ENCODE assay signal across 8 cellular contexts in genomic region chr7:105656922-105657521, GRCh38.
DNase-seq lines count a peak whose midpoint lies in the region; ATAC-seq and TF ChIP-seq lines count a peak whose summit lies in the region.

No MANE protein-coding gene starts in this region.

- H3K27ac ChIP-seq in effector memory CD4-positive, alpha-beta T cell (ENCODE audit: insufficient read depth, low read length, poor library complexity, severe bottlenecking) = no peak overlapping the region
- no peak overlapping the region for H3K27ac ChIP-seq in prostate gland

- H3K36me3 ChIP-seq in Loucy (ENCODE audit: insufficient read depth, low read length) = peaks cover 3% of the 10 kb centered on the region; the same call in 1 of the 2 replicates
- peaks cover 35% of the 10 kb centered on the region for H3K36me3 ChIP-seq in effector memory CD4-positive, alpha-beta T cell (ENCODE audit: control insufficient read depth, insufficient read depth, low read length)
- no peaks in the 10 kb centered on the region for H3K36me3 ChIP-seq in prostate gland

- H3K27me3 ChIP-seq in Loucy (ENCODE audit: insufficient read depth, low read length, poor library complexity, severe bottlenecking) = no peaks in the 10 kb centered on the region
- H3K27me3 ChIP-seq in effector memory CD4-positive, alpha-beta T cell (replicated peaks; ENCODE audit: control insufficient read depth, insufficient read depth, low read length, poor library complexity, severe bottlenecking) = no peaks in the 10 kb centered on the region
- H3K27me3 ChIP-seq in prostate gland (replicated peaks; ENCODE audit: insufficient read depth) = no peaks in the 10 kb centered on the region

- H3K79me2 ChIP-seq in Loucy (ENCODE audit: insufficient read depth, low read length) = no peaks in the 10 kb centered on the region

- no peak for ATAC-seq in HG03039 (IDR thresholded peaks at IDR 0.05; ENCODE audit: unreplicated experiment)

- no peak for TF ChIP-seq POLR2A in prostate gland (IDR thresholded peaks at IDR 0.05)

- H3K9me2 ChIP-seq in Loucy (replicated peaks; ENCODE audit: low read depth, low read length) = no peaks in the 10 kb centered on the region

- H3F3A ChIP-seq in Loucy (ENCODE audit: low read depth) = no peaks in the 10 kb centered on the region

- no peak overlapping the region for H3K4me3 ChIP-seq in Loucy (ENCODE audit: low read length, poor library complexity, severe bottlenecking)
- no peak overlapping the region for H3K4me3 ChIP-seq in effector memory CD4-positive, alpha-beta T cell (ENCODE audit: insufficient read depth, low read depth, low read length, poor library complexity, severe bottlenecking)
- H3K4me3 ChIP-seq in prostate gland = no peak overlapping the region

- H3K9ac ChIP-seq in Loucy (ENCODE audit: low read depth, low read length, poor library complexity, severe bottlenecking) = no peak overlapping the region

- TF ChIP-seq CTCF in Loucy (conservative IDR thresholded peaks at IDR 0.05; ENCODE audit: low read length) (peak; percentile 88), prostate gland (IDR thresholded peaks at IDR 0.05) (peak; percentile 21 to 51 (median 32))

- DNase-seq in NCI-H1417 (lab: John Stamatoyannopoulos, UW) = peak in 2 of 3 experiments; percentile 35 to 73
- no peak for DNase-seq in NCI-H1417 treated with DMSO at 0.1 percent for 48 hours (lab: John Stamatoyannopoulos, UW)
- DNase-seq in activated CD4-positive, alpha-beta T cell treated with anti-CD3 and anti-CD28 coated beads, Interleukin-2, amount 50 U/mL, for 1 hour = peak; percentile 73
- DNase-seq in effector memory CD4-positive, alpha-beta T cell = peak; percentile 44 to 67 (median 48)
- no peak for DNase-seq in prostate gland (ENCODE audit: low spot score)
- DNase-seq in GF-D8 (lab: John Stamatoyannopoulos, UW) = no peak

- WGBS in prostate gland = 83% methylated on average over 7 of the region's 7 CpGs

- intact Hi-C loops in prostate gland (cut with DNase I) = loop anchor here (10.0 kb wide), 2 partner anchors 98 to 218 kb away; partner anchors contain the start of gene ATXN7L1

- no peak overlapping the region for H3K4me2 ChIP-seq in Loucy (ENCODE audit: low read depth, low read length, poor library complexity, severe bottlenecking)

- H3K4me1 ChIP-seq in Loucy (ENCODE audit: insufficient read depth, low read length, poor library complexity, severe bottlenecking) (no peaks in the 10 kb centered on the region), prostate gland (replicated peaks) (no peaks in the 10 kb centered on the region)
- no peaks in the 10 kb centered on the region for H3K4me1 ChIP-seq in effector memory CD4-positive, alpha-beta T cell (ENCODE audit: control insufficient read depth, insufficient read depth, low read length, poor library complexity, severe bottlenecking)

- H3K9me3 ChIP-seq in Loucy (ENCODE audit: insufficient read depth, low read depth, low read length) (no peaks in the 10 kb centered on the region), prostate gland (no peaks in the 10 kb centered on the region)
- no peaks in the 10 kb centered on the region for H3K9me3 ChIP-seq in effector memory CD4-positive, alpha-beta T cell (ENCODE audit: control insufficient read depth, low read length)

- no peaks in the 10 kb centered on the region for H4K20me1 ChIP-seq in Loucy (ENCODE audit: insufficient read depth, low read length, poor library complexity, severe bottlenecking)

- H2AFZ ChIP-seq in Loucy (ENCODE audit: low read length) = no peak overlapping the region

Comparison
In these comparisons a context has a peak if more than half of its experiments do, and no peak if none do; other contexts are left out.
1. DNase-seq: peak in NCI-H1417 (2 of 3), activated CD4-positive, alpha-beta T cell treated with anti-CD3 and anti-CD28 coated beads, Interleukin-2, amount 50 U/mL, for 1 hour (single experiment) and effector memory CD4-positive, alpha-beta T cell (3 of 3); none in NCI-H1417 treated with DMSO at 0.1 percent for 48 hours (single experiment), prostate gland (single experiment) and GF-D8 (single experiment).